18 cellular contexts compared by ENCODE assay signal in genomic region chr20:11271319-11271718, GRCh38.
DNase-seq lines count a peak whose midpoint lies in the region; ATAC-seq, FAIRE-seq and TF ChIP-seq lines count a peak whose summit lies in the region.
"Had no signal": no experiment of that assay in that cellular context is flagged by ENCODE, and none has a peak within 500 bp of the region (broad histone marks: within the 10 kb centered on the region; RNA-seq: fewer than 3 reads in every experiment).

No MANE protein-coding gene starts in this region.

- H2AFZ ChIP-seq in PC-3 (ENCODE audit: low read length), result no peak overlapping the region

- H3K27me3 ChIP-seq in PC-3 (ENCODE audit: low read length), result no peaks in the 10 kb centered on the region
- H3K27me3 ChIP-seq in thyroid gland, result no peaks in the 10 kb centered on the region
- H3K27me3 ChIP-seq: sigmoid colon had no signal

- FAIRE-seq in frontal cortex (lab: Jason Lieb, UNC), result no peak
- FAIRE-seq: A204.1, D721Med had no signal

- H3K4me2 ChIP-seq in PC-3 (ENCODE audit: low read length), result no peak overlapping the region

- H3K27ac Mint-ChIP-seq in glutamatergic neuron (ENCODE audit: unreplicated experiment), result peak overlapping the region; percentile 85
- H3K27ac Mint-ChIP-seq: activated CD8-positive, alpha-beta T cell treated with anti-CD3 and anti-CD28 coated beads, Interleukin-2, amount 10 ng/mL, durations not matched to agents 7 days and 5 days; immature natural killer cell had no signal

- peak overlapping the region; percentile 23 for H3K4me3 Mint-ChIP-seq in glutamatergic neuron (ENCODE audit: unreplicated experiment)
- H3K4me3 Mint-ChIP-seq: activated CD8-positive, alpha-beta T cell treated with anti-CD3 and anti-CD28 coated beads, Interleukin-2, amount 10 ng/mL, durations not matched to agents 7 days and 5 days; immature natural killer cell had no signal

- WGBS in thyroid gland, 2 donors, result 43 to 56% methylated on average over 6 of the region's 6 CpGs

- POLR2A ChIA-PET in PC-3 (lab: Charles Lee; ENCODE audit: unreplicated experiment), result no interaction called here

- peaks cover 36% of the 10 kb centered on the region for H3K4me1 Mint-ChIP-seq in glutamatergic neuron (ENCODE audit: low read depth, unreplicated experiment)
- H3K4me1 Mint-ChIP-seq: immature natural killer cell had no signal

- no peaks in the 10 kb centered on the region for H3K79me2 ChIP-seq in PC-3 (ENCODE audit: low read length)

- no peaks in the 10 kb centered on the region for H3K36me3 Mint-ChIP-seq in glutamatergic neuron (ENCODE audit: unreplicated experiment)
- H3K36me3 Mint-ChIP-seq: immature natural killer cell had no signal

- peaks cover 5% of the 10 kb centered on the region for H3K9me3 Mint-ChIP-seq in glutamatergic neuron (ENCODE audit: unreplicated experiment)

- intact Hi-C loops in PC-3 (cut with micrococcal nuclease) (loop anchor here (5.0 kb wide), 2 partner anchors 249 to 409 kb away; no protein-coding TSS in a partner anchor), thyroid gland (cut with DNase I) (loop anchor here (10.0 kb wide), 3 partner anchors 597 to 797 kb away; partner anchors contain the start of gene JAG1), posterior vena cava (cut with DNase I) (loop anchor here (2.0 to 5.0 kb wide), 3 partner anchors 15 to 719 kb away; partner anchors contain the start of gene JAG1 (in 1 of the 2))

- H3K36me3 ChIP-seq in PC-3 (ENCODE audit: low read depth, low read length), result no peaks in the 10 kb centered on the region
- no peaks in the 10 kb centered on the region for H3K36me3 ChIP-seq in thyroid gland
- H3K36me3 ChIP-seq: sigmoid colon had no signal

- H3K4me1 ChIP-seq in PC-3 (ENCODE audit: insufficient read depth, low read length) (peaks cover 27% of the 10 kb centered on the region), thyroid gland (peaks cover 0 to 14% of the 10 kb centered on the region in 2 donors)

- no peaks in the 10 kb centered on the region for H4K20me1 ChIP-seq in PC-3 (ENCODE audit: low read length)

- H3K9me2 ChIP-seq in PC-3 (replicated peaks; ENCODE audit: low read length), result no peaks in the 10 kb centered on the region

- peaks cover 7% of the 10 kb centered on the region for H3F3A ChIP-seq in PC-3 (ENCODE audit: low read length, unreplicated experiment)

- peak; percentile 44 for TF ChIP-seq CTCF in PC-3 (conservative IDR thresholded peaks at IDR 0.05; ENCODE audit: low read depth, low read length)
- TF ChIP-seq CTCF in glutamatergic neuron (IDR thresholded peaks at IDR 0.05; ENCODE audit: partially characterized antibody, unreplicated experiment), result peak; percentile 52
- TF ChIP-seq CTCF in thyroid gland (IDR thresholded peaks at IDR 0.05), result no peak

- no peak for TF ChIP-seq POLR2A in thyroid gland (IDR thresholded peaks at IDR 0.05)

- no peak overlapping the region for H3K9ac ChIP-seq in PC-3 (ENCODE audit: low read length)

- no TSS peak for BruUV-seq in PC-3 (replicated peaks; lab: Mats Ljungman, UMichigan)

- DNase-seq in NCI-H146 (lab: John Stamatoyannopoulos, UW) (peak; percentile 28), NCI-H146 treated with DMSO at 0.1 percent for 48 hours (lab: John Stamatoyannopoulos, UW; ENCODE audit: unreplicated experiment) (no peak), PC-3 (no peak), glutamatergic neuron (peak; percentile 68), thyroid gland (peak; percentile 38 to 48), frontal cortex (ENCODE audit: low spot score in 2 of 2) (no peak), posterior vena cava (ENCODE audit: low spot score) (no peak)
- DNase-seq: activated CD8-positive, alpha-beta T cell treated with anti-CD3 and anti-CD28 coated beads, Interleukin-2, amount 10 ng/mL, durations not matched to agents 7 days and 5 days; activated naive CD4-positive, alpha-beta T cell; immature natural killer cell; Karpas-422; mucosa of descending colon; RPMI8226; sigmoid colon; T-helper 9 cell had no signal

- H3K9me3 ChIP-seq in PC-3 (ENCODE audit: low read length) (no peaks in the 10 kb centered on the region), thyroid gland (no peaks in the 10 kb centered on the region)
- H3K9me3 ChIP-seq: mucosa of descending colon, sigmoid colon had no signal

- H3K27me3 Mint-ChIP-seq in glutamatergic neuron (ENCODE audit: unreplicated experiment), result peaks cover 15% of the 10 kb centered on the region

- H3K4me3 ChIP-seq in PC-3 (ENCODE audit: low read length) (no peak overlapping the region), thyroid gland (replicated peaks in 1 of 3) (no peak overlapping the region)
- H3K4me3 ChIP-seq: mucosa of descending colon, sigmoid colon had no signal

- ATAC-seq in PC-3 (no peak), GM21515 (IDR thresholded peaks at IDR 0.05; ENCODE audit: unreplicated experiment) (no peak)
- ATAC-seq: activated CD8-positive, alpha-beta T cell treated with anti-CD3 and anti-CD28 coated beads, Interleukin-2, amount 10 ng/mL, durations not matched to agents 7 days and 5 days; mucosa of descending colon had no signal

- CTCF ChIA-PET in PC-3 (lab: Charles Lee), result no interaction called here

- H3K27ac ChIP-seq in PC-3 (ENCODE audit: low read length), result no peak overlapping the region
- no peak overlapping the region for H3K27ac ChIP-seq in thyroid gland
- H3K27ac ChIP-seq: sigmoid colon had no signal

Comparison
In these comparisons a context has a peak if more than half of its experiments do, and no peak if none do; other contexts are left out.
1. DNase-seq: peak in NCI-H146 (single experiment), glutamatergic neuron (single experiment) and thyroid gland (2 of 2); none in NCI-H146 treated with DMSO at 0.1 percent for 48 hours (single experiment), PC-3 (single experiment), frontal cortex (0 of 2) and posterior vena cava (single experiment).
2. CTCF ChIP-seq: peak in PC-3 (single experiment) and glutamatergic neuron (single experiment); none in thyroid gland (0 of 6).